In the genomic region with DNA sequence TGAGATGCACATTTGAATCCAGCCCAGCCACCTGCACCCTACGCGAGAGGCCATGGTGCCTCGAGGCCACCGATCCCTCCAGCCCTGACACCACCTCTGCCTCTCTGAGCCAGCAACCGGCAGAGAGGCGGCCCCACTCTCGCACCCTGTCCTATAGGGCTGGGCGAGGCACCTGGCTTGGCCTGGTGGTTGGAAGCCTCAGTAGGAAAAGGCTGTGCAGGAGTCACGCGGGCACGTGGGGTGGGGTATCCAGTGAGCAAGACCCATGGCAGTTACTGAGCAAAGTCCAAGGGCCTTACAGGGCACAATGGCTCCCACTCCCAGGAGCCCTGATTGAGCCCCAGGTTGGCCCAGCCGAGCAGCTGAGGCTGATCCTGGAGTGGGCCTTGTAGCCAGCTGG, we compare ENCODE assay signal across 20 cellular contexts. TPM values are rescaled to one million over a fixed set of nuclear protein-coding genes. Genes with fewer than 3 reads are reported as not detected.
A peak's percentile ranks its signal among the peaks of the same experiment; 100 is the strongest.
DNase-seq lines count a peak whose midpoint lies in the region; ATAC-seq, FAIRE-seq and TF ChIP-seq lines count a peak whose summit lies in the region.
"Had no signal": no experiment of that assay in that cellular context is flagged by ENCODE, and none has a peak within 500 bp of the region (broad histone marks: within the 10 kb centered on the region; RNA-seq: fewer than 3 reads in every experiment).

No MANE protein-coding gene starts in this region.

- POLR2A ChIA-PET in K562 (lab: Yijun Ruan, JAX) = interaction anchor here (0.6 to 1.1 kb wide), 2 partner anchors 15 to 19 kb away, joined by 3 read pairs; no protein-coding TSS in a partner anchor
- POLR2A ChIA-PET in PC-3 (lab: Charles Lee; ENCODE audit: unreplicated experiment) = no interaction called here

- H3K9me1 ChIP-seq in K562 (ENCODE audit: control insufficient read depth, insufficient read depth, low read length) = no peaks in the 10 kb centered on the region

- H4K20me1 ChIP-seq in K562 (replicated peaks; ENCODE audit: control insufficient read depth, insufficient read depth, low read length) = no peaks in the 10 kb centered on the region
- H4K20me1 ChIP-seq in PC-3 (ENCODE audit: low read length) = no peaks in the 10 kb centered on the region

- ATAC-seq in K562 = no peak
- ATAC-seq in PC-3 = no peak
- ATAC-seq in GM18909 (IDR thresholded peaks at IDR 0.05; ENCODE audit: poor library complexity, unreplicated experiment) = no peak
- ATAC-seq: GM12878 had no signal

- TF ChIP-seq CTCF in K562 (IDR thresholded peaks at IDR 0.05 in 2 of 3, conservative IDR thresholded peaks at IDR 0.05 in 1 of 3; ENCODE audit: insufficient read depth in 2 of 3, low read depth in 1 of 3, low read length in 3 of 3) (no peak), transverse colon (IDR thresholded peaks at IDR 0.05) (no peak), PC-3 (conservative IDR thresholded peaks at IDR 0.05; ENCODE audit: low read depth, low read length) (no peak)

- no peak for TF ChIP-seq EP300 in K562 (IDR thresholded peaks at IDR 0.05; ENCODE audit: low read length)
- TF ChIP-seq EP300 in transverse colon (IDR thresholded peaks at IDR 0.05; ENCODE audit: low read depth) = no peak

- in situ Hi-C loops in K562 (cut with MboI) = no loop called here
- in situ Hi-C loops in transverse colon (cut with MboI; ENCODE audit: low pct_ligation_motif_present in 1 of 4, low pct_unique_long_range_greater_than_20kb in 1 of 4, low sequenced_read_pairs in 3 of 4) = no loop called here

- H3K36me3 ChIP-seq in K562 (ENCODE audit: control insufficient read depth, insufficient read depth, low read length) = peaks cover 2% of the 10 kb centered on the region; the same call in 1 of the 3 replicates
- H3K36me3 ChIP-seq in mesodermal cell (ENCODE audit: control insufficient read depth, insufficient read depth, low read length) = peaks cover under 1% of the 10 kb centered on the region
- no peaks in the 10 kb centered on the region for H3K36me3 ChIP-seq in transverse colon
- H3K36me3 ChIP-seq in PC-3 (ENCODE audit: low read depth, low read length) = no peaks in the 10 kb centered on the region

- H3K9me3 ChIP-seq in K562 (replicated peaks; ENCODE audit: control insufficient read depth, insufficient read depth, low read depth, low read length) (no peaks in the 10 kb centered on the region), mesodermal cell (ENCODE audit: control insufficient read depth, low read length) (no peaks in the 10 kb centered on the region), transverse colon (no peaks in the 10 kb centered on the region), PC-3 (ENCODE audit: low read length) (no peaks in the 10 kb centered on the region)

- TF ChIP-seq POLR2A in K562 (conservative IDR thresholded peaks at IDR 0.05) (no peak), transverse colon (IDR thresholded peaks at IDR 0.05) (no peak)

- FAIRE-seq in HTR-8/SVneo (lab: Jason Lieb, UNC) (peak; percentile 16), K562 (lab: Jason Lieb, UNC) (no peak)
- FAIRE-seq: GM12878, GM19239 had no signal

- H3K9me2 ChIP-seq in PC-3 (replicated peaks; ENCODE audit: low read length) = no peaks in the 10 kb centered on the region

- no peaks in the 10 kb centered on the region for H3K79me2 ChIP-seq in K562 (ENCODE audit: control insufficient read depth, insufficient read depth, low read length)
- no peaks in the 10 kb centered on the region for H3K79me2 ChIP-seq in PC-3 (ENCODE audit: low read length)

- H3K9ac ChIP-seq in K562 (ENCODE audit: insufficient read depth in 1 of 2, low read depth in 2 of 2, low read length in 2 of 2) = no peak overlapping the region; a peak in 1 of 4 replicates
- no peak overlapping the region for H3K9ac ChIP-seq in PC-3 (ENCODE audit: low read length)
- H3K9ac ChIP-seq: KMS-11 had no signal

- no peaks in the 10 kb centered on the region for H3F3A ChIP-seq in PC-3 (ENCODE audit: low read length, unreplicated experiment)

- WGBS in K562 (ENCODE audit: insufficient coverage, low coverage, missing lambda C conversion rate) = 96% methylated on average over 7 of the region's 12 CpGs
- WGBS in mesodermal cell (ENCODE audit: insufficient coverage in 2 of 2), 2 experiments = 93 to 97% methylated on average over 12 of the region's 12 CpGs
- 65% methylated on average over 12 of the region's 12 CpGs; no CpG with 5 or more reads in 1 of the 2 donors for WGBS in transverse colon (ENCODE audit: low coverage in 1 of 2), 2 donors

- no peak overlapping the region for H3K27ac ChIP-seq in K562 (ENCODE audit: extremely low read depth, low read depth, low read length)
- H3K27ac ChIP-seq in mesodermal cell (ENCODE audit: low read depth, low read length, severe bottlenecking) = peak overlapping the region; percentile 81
- no peak overlapping the region for H3K27ac ChIP-seq in transverse colon
- H3K27ac ChIP-seq in PC-3 (ENCODE audit: low read length) = no peak overlapping the region
- H3K27ac ChIP-seq: KMS-11 had no signal

- H3K4me3 ChIP-seq in K562 = no peak overlapping the region
- H3K4me3 ChIP-seq in mesodermal cell (ENCODE audit: extremely low read depth, insufficient read depth, low read length, poor library complexity, severe bottlenecking) = no peak overlapping the region
- no peak overlapping the region for H3K4me3 ChIP-seq in transverse colon
- H3K4me3 ChIP-seq in PC-3 (ENCODE audit: low read length) = no peak overlapping the region
- H3K4me3 ChIP-seq: GM12878 had no signal

- DNase-seq in HTR-8/SVneo (ENCODE audit: insufficient read length, low spot score) (no peak), K562 (ENCODE audit: extremely low read depth in 1 of 4, low spot score in 3 of 4) (no peak), transverse colon (peak; percentile 26), PC-3 (no peak), hippocampal formation (lab: John Stamatoyannopoulos, UW) (no peak)
- no peak for DNase-seq in stimulated activated naive CD4-positive, alpha-beta T cell treated with Interleukin-2 at 50 U/mL for 16 hours (lab: John Stamatoyannopoulos, UW)
- DNase-seq: COR-L47, EL, GOT3, NCI-H1417, NCI-H187 treated with DMSO at 0.1 percent for 48 hours, NCI-H2227 treated with DMSO at 0.1 percent for 48 hours, NCI-H510A treated with DMSO at 0.1 percent for 48 hours, NCI-H82, OCI-M1 had no signal

- no peak overlapping the region for H2AFZ ChIP-seq in K562 (ENCODE audit: low read depth, low read length)
- H2AFZ ChIP-seq in PC-3 (ENCODE audit: low read length) = no peak overlapping the region

- no peaks in the 10 kb centered on the region for H3K27me3 ChIP-seq in K562 (ENCODE audit: control insufficient read depth in 2 of 2, insufficient read depth in 2 of 2, low read length in 2 of 2)
- H3K27me3 ChIP-seq in transverse colon = no peaks in the 10 kb centered on the region
- no peaks in the 10 kb centered on the region for H3K27me3 ChIP-seq in PC-3 (ENCODE audit: low read length)

- BruUV-seq in K562 (replicated peaks; lab: Mats Ljungman, UMichigan) (no TSS peak), PC-3 (replicated peaks; lab: Mats Ljungman, UMichigan) (no TSS peak)

- CTCF ChIA-PET in K562 (lab: Yijun Ruan, JAX; ENCODE audit: low intra/inter-chr PET ratio) = no interaction called here
- CTCF ChIA-PET in PC-3 (lab: Charles Lee) = no interaction called here

- H3K4me2 ChIP-seq in K562 (ENCODE audit: insufficient read depth, low read length) = no peak overlapping the region
- H3K4me2 ChIP-seq in PC-3 (ENCODE audit: low read length) = no peak overlapping the region
- H3K4me2 ChIP-seq: KMS-11 had no signal

- intact Hi-C loops in K562 (cut with micrococcal nuclease) (no loop called here), transverse colon (cut with DNase I; ENCODE audit: low total_unique reads) (no loop called here), PC-3 (cut with micrococcal nuclease) (no loop called here)

- TF ChIP-seq RAD21 in K562 (CRISPR knock-in tag; conservative IDR thresholded peaks at IDR 0.05 in 1 of 2, IDR thresholded peaks at IDR 0.05 in 1 of 2) = no peak

- H3K4me1 ChIP-seq in K562 (replicated peaks in 1 of 2; ENCODE audit: control insufficient read depth in 2 of 2, insufficient read depth in 2 of 2, low read length in 2 of 2) (peaks cover 1 to 15% of the 10 kb centered on the region in 2 experiments; a peak in 3 of 5 replicates), mesodermal cell (ENCODE audit: control insufficient read depth, insufficient read depth, low read length, poor library complexity, severe bottlenecking) (peaks cover 12% of the 10 kb centered on the region), transverse colon (peaks cover 0 to 12% (median 0%) of the 10 kb centered on the region in 4 donors), PC-3 (ENCODE audit: insufficient read depth, low read length) (no peaks in the 10 kb centered on the region)

TF ChIP-seq in K562, 482 proteins besides CTCF, POLR2A, EP300 and RAD21 (continues in another document):
- TF ChIP-seq MCM5 (IDR thresholded peaks at IDR 0.05; ENCODE audit: low read depth) (no peak), SPI1 (IDR thresholded peaks at IDR 0.05; ENCODE audit: borderline replicate concordance, low read depth, low read length) (no peak)

RNA-seq across cellular contexts. Expression of gene DUSP7, which starts 12.4 kb away (rescaled TPM):
- 8.6 and 27.9 TPM in 2 replicates for total RNA-seq in K562 (2011; cell fraction: chromatin; rRNA removed; ENCODE audit: low replicate concordance)
- 22.9 and 25.2 TPM in 2 replicates for total RNA-seq in K562 (2011; cell fraction: nucleolus; rRNA removed)
- total RNA-seq in K562 (2011; cell fraction: nucleoplasm; rRNA removed) = 15.6 and 17.5 TPM in 2 replicates
- 8.2 and 13.0 TPM in 2 replicates for total RNA-seq in K562 (2014; rRNA removed)
- 3.0 and 3.6 TPM in 2 replicates for total RNA-seq in K562 (2014; rRNA removed; fragmentation: Illumina TruSeq; extraction: Trizol)
- 7.6 and 8.5 TPM in 2 replicates for total RNA-seq in K562 (2015; rRNA removed; fragmentation: Illumina TruSeq; extraction: Trizol)
- total RNA-seq in K562 (2021) = 15.8 and 16.6 TPM in 2 replicates
- polyA plus RNA-seq in K562 (2011; rRNA removed) = 8.4 and 13.8 TPM in 2 replicates
- polyA plus RNA-seq in K562 (2011; cell fraction: cytosol; rRNA removed) = 18.8 and 26.6 TPM in 2 replicates
- polyA plus RNA-seq in K562 (2011; cell fraction: nucleus; rRNA removed) = 20.3 and 23.2 TPM in 2 replicates
- 5.7 and 8.1 TPM in 2 replicates for polyA plus RNA-seq in K562 (2012)
- 11.0 and 11.3 TPM in 2 replicates for polyA plus RNA-seq in K562 (2014; fragmentation: Illumina TruSeq; extraction: Trizol)
- under 1 TPM; 0.45 to 0.58 TPM for polyA plus RNA-seq in K562 (2014; fragmentation: Nextera tagmentation; extraction: Ambion mirVana)
- 11.8 and 12.6 TPM in 2 replicates for polyA plus RNA-seq in K562 (2014; rRNA removed)
- 12.8 and 20.2 TPM in 2 replicates for polyA minus RNA-seq in K562 (2011; rRNA and poly(A)+ RNA removed)
- polyA minus RNA-seq in K562 (2011; cell fraction: cytosol; rRNA and poly(A)+ RNA removed) = 15.9 and 16.3 TPM in 2 replicates
- 17.9 and 25.9 TPM in 2 replicates for polyA minus RNA-seq in K562 (2011; cell fraction: nucleus; rRNA and poly(A)+ RNA removed)
- polyA plus RNA-seq in mesodermal cell (2013, experiment 1 of 2) = 23.1 TPM
- polyA plus RNA-seq in mesodermal cell (2013, experiment 2 of 2) = 19.8 TPM
- total RNA-seq in transverse colon = 1 to 10 TPM; 2.2 to 8.2 (median 6.2) TPM
- total RNA-seq in PC-3 (2014; rRNA removed) = 40.9 and 51.1 TPM in 2 replicates
